27 cellular contexts compared by ENCODE assay signal in the genomic region with DNA sequence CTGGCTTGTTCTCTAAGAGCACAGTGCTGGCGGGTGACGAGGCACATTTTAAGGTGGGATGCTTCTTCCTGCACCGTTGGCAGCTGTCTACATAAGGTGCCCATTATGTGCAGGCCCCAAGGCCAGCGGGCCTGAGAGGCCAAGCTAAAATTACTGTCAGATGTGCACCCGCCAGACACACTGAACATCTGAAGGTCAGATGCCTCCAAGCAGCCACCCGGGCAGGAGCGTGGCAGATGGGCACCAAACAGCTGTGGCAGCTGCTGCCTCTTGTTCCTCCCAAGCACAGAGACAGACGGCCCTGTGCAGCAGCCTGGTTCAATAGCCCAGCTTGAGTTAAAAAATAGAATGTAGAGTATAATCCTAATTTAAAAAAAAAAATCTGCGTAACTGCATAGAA.
DNase-seq lines count a peak whose midpoint lies in the region; ATAC-seq, FAIRE-seq and TF ChIP-seq lines count a peak whose summit lies in the region.
"Had no signal": no experiment of that assay in that cellular context is flagged by ENCODE, and none has a peak within 500 bp of the region (broad histone marks: within the 10 kb centered on the region; RNA-seq: fewer than 3 reads in every experiment).

No MANE protein-coding gene starts in this region.

- no peak overlapping the region for H3K27ac ChIP-seq in kidney (ENCODE audit: low read depth in 2 of 2, low read length in 2 of 2)
- no peak overlapping the region for H3K27ac ChIP-seq in aorta (ENCODE audit: low read depth in 1 of 2, low read length in 2 of 2)
- H3K27ac ChIP-seq: skin epidermis, upper lobe of left lung had no signal

- H3K4me3 ChIP-seq in kidney (ENCODE audit: low read length in 2 of 2) = no peak overlapping the region
- no peak overlapping the region for H3K4me3 ChIP-seq in aorta (ENCODE audit: low read length in 2 of 2)
- H3K4me3 ChIP-seq: lung, skin epidermis, upper lobe of left lung had no signal

- DNase-seq in Right ventricle myocardium superior = peak; percentile 57
- no peak for DNase-seq in left cardiac atrium
- DNase-seq in SHP77 (lab: John Stamatoyannopoulos, UW) = peak; percentile 14 to 56
- peak; percentile 65 for DNase-seq in kidney
- DNase-seq in T1000 (lab: John Stamatoyannopoulos, UW) = no peak
- no peak for DNase-seq in effector CD8-positive, alpha-beta T cell (lab: John Stamatoyannopoulos, UW)
- no peak for DNase-seq in aorta
- DNase-seq: activated CD4-positive, CD25-positive, alpha-beta regulatory T cell; activated naive CD4-positive, alpha-beta T cell treated with Interleukin-2 at 50 U/mL for 16 hours; activated T-cell treated with anti-CD3 and anti-CD28 coated beads, Interleukin-2, amount 50 U/mL, for 4 hours; CD4-positive, CD25-positive, alpha-beta regulatory T cell; H7; KBM-7; kidney glomerular epithelial cell; NCI-H1092 treated with DMSO at 0.1 percent for 48 hours; NCI-H1930; NCI-H526 treated with DMSO at 0.1 percent for 48 hours; occipital lobe; stimulated activated naive CD4-positive, alpha-beta T cell; T-cell; upper lobe of left lung had no signal

- 95% methylated on average over 9 of the region's 9 CpGs for WGBS in aorta, 2 donors

- no peaks in the 10 kb centered on the region for H3K4me1 ChIP-seq in kidney (ENCODE audit: control insufficient read depth in 1 of 2, insufficient read depth in 1 of 2, low read depth in 1 of 2, low read length in 2 of 2)
- no peaks in the 10 kb centered on the region for H3K4me1 ChIP-seq in aorta (ENCODE audit: control insufficient read depth in 1 of 2, insufficient read depth in 2 of 2, low read length in 2 of 2)
- H3K4me1 ChIP-seq: upper lobe of left lung had no signal

- no peak for FAIRE-seq in kidney (lab: Jason Lieb, UNC)
- FAIRE-seq: GM19239 had no signal

- no peaks in the 10 kb centered on the region for H3K27me3 ChIP-seq in aorta (ENCODE audit: control insufficient read depth in 1 of 2, insufficient read depth in 2 of 2, low read length in 1 of 2)
- H3K27me3 ChIP-seq: upper lobe of left lung had no signal

- H3K9me3 ChIP-seq in kidney (ENCODE audit: control insufficient read depth in 1 of 2, low read length in 2 of 2) (no peaks in the 10 kb centered on the region), aorta (ENCODE audit: control insufficient read depth, low read length) (no peaks in the 10 kb centered on the region)
- H3K9me3 ChIP-seq: upper lobe of left lung had no signal

- intact Hi-C loops in Right ventricle myocardium superior (cut with DNase I) = no loop called here
- intact Hi-C loops in left cardiac atrium (cut with DNase I) = no loop called here
- intact Hi-C loops in kidney (cut with DNase I) = no loop called here
- intact Hi-C loops in aorta (cut with DNase I) = no loop called here

- no peak overlapping the region for H3K9ac ChIP-seq in kidney (ENCODE audit: low read length in 2 of 2)

- H3K36me3 ChIP-seq in kidney (ENCODE audit: control insufficient read depth in 1 of 2, insufficient read depth in 2 of 2, low read length in 2 of 2) (no peaks in the 10 kb centered on the region), aorta (ENCODE audit: control insufficient read depth in 1 of 2, insufficient read depth in 2 of 2, low read length in 1 of 2) (no peaks in the 10 kb centered on the region)
- H3K36me3 ChIP-seq: upper lobe of left lung had no signal

- peak; percentile 68 for ATAC-seq in Right ventricle myocardium superior (ENCODE audit: poor library complexity)
- no peak for ATAC-seq in left cardiac atrium
- ATAC-seq in aorta (ENCODE audit: low FRiP score) = no peak
- ATAC-seq in GM21737 (IDR thresholded peaks at IDR 0.05; ENCODE audit: unreplicated experiment) = no peak
- ATAC-seq: activated T-cell treated with anti-CD3 and anti-CD28 coated beads, Interleukin-2, amount 50 U/mL, for 4 hours; esophagus mucosa; natural killer cell treated with Interleukin-12 subunit alpha and Interleukin-12 subunit beta and Interleukin-15 and Interleukin-18, amount 100 ng/mL, for 72 hours; T-cell had no signal

- no peak for TF ChIP-seq CTCF in kidney (IDR thresholded peaks at IDR 0.05; ENCODE audit: borderline replicate concordance, extremely low read depth, insufficient read depth)

Comparison
In these comparisons a context has a peak if more than half of its experiments do, and no peak if none do; other contexts are left out.
1. DNase-seq: peak in Right ventricle myocardium superior (single experiment), SHP77 (2 of 2) and kidney (single experiment); none in left cardiac atrium (single experiment), T1000 (single experiment), effector CD8-positive, alpha-beta T cell (single experiment) and aorta (0 of 2).